In the genomic region with DNA sequence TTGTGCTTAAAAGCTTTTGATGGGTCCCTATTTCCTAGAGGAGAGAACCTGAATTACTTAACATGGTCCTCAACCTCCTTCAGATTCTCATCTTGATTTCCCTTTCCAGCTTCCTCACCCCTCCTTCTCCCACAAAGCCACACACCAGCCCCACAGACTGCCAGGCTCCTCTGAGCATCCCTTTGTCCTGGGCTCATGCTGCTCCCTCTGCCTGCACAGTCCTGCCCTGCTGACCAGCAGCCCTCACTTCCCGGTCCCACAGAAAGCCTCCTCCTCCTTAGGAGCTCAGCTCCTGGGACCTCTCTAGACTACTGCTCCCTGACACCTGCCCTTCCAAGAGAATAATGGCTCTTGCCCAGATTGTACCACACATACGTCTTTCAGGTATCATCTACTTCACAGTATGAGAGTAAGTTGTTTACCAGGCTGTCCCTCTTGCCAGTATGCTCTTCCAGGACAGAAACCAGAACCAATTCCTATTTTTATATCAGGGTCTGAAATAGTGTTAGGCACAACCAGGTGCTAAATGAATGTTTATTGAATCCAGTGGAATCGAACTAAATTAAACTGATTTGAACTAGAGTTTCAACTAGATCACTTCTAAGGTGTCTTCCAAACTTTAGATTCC, we compare ENCODE assay signal across 22 cellular contexts.
DNase-seq lines count a peak whose midpoint lies in the region; ATAC-seq and TF ChIP-seq lines count a peak whose summit lies in the region.
"Had no signal": no experiment of that assay in that cellular context is flagged by ENCODE, and none has a peak within 500 bp of the region (broad histone marks: within the 10 kb centered on the region; RNA-seq: fewer than 3 reads in every experiment).

No MANE protein-coding gene starts in this region.

- no peak overlapping the region for H3K4me2 ChIP-seq in neural cell (ENCODE audit: low read length)

- no peaks in the 10 kb centered on the region for H3K79me2 ChIP-seq in neural cell (replicated peaks; ENCODE audit: insufficient read depth, low read length)

- H3K27me3 ChIP-seq in esophagus muscularis mucosa (no peaks in the 10 kb centered on the region), neural cell (ENCODE audit: insufficient read depth, low read depth, low read length) (no peaks in the 10 kb centered on the region)
- H3K27me3 ChIP-seq: gastrocnemius medialis had no signal

- no peak for TF ChIP-seq POLR2A in esophagus muscularis mucosa (IDR thresholded peaks at IDR 0.05; ENCODE audit: low read depth)

- H3K36me3 ChIP-seq in esophagus muscularis mucosa: no peaks in the 10 kb centered on the region
- H3K36me3 ChIP-seq in neural cell (ENCODE audit: insufficient read depth, low read length): no peaks in the 10 kb centered on the region
- H3K36me3 ChIP-seq: gastrocnemius medialis had no signal

- no peaks in the 10 kb centered on the region for H3K9me2 ChIP-seq in neural cell (ENCODE audit: insufficient read depth, low read length)

- peaks cover 0 to 18% (median 14%) of the 10 kb centered on the region in 4 donors for H3K4me1 ChIP-seq in esophagus muscularis mucosa

- H3K9ac ChIP-seq in neural cell (ENCODE audit: low read length): no peak overlapping the region

- H3K9me3 ChIP-seq in esophagus muscularis mucosa (no peaks in the 10 kb centered on the region), neural cell (ENCODE audit: low read length) (no peaks in the 10 kb centered on the region)
- H3K9me3 ChIP-seq: gastrocnemius medialis had no signal

- DNase-seq in DMS53 (lab: John Stamatoyannopoulos, UW): peak; percentile 6
- no peak for DNase-seq in DMS53 treated with DMSO at 0.1 percent for 48 hours (lab: John Stamatoyannopoulos, UW; ENCODE audit: unreplicated experiment)
- DNase-seq in esophagus muscularis mucosa (ENCODE audit: extremely low spot score): peak; percentile 37
- DNase-seq in activated effector memory CD4-positive, alpha-beta T cell treated with anti-CD3 and anti-CD28 coated beads, Interleukin-2, amount 50 U/mL, for 16 hours: no peak
- no peak for DNase-seq in KG1 (lab: John Stamatoyannopoulos, UW)
- no peak for DNase-seq in NCI-H1694 (lab: John Stamatoyannopoulos, UW)
- DNase-seq: activated CD4-positive, alpha-beta T cell treated with anti-CD3 and anti-CD28 coated beads for 1 hour; activated CD8-positive, alpha-beta memory T cell treated with anti-CD3 and anti-CD28 coated beads for 24 hours; activated T-cell treated with anti-CD3 and anti-CD28 coated beads, Interleukin-2, amount 50 U/mL, for 24 hours; DMS79; effector memory CD4-positive, alpha-beta T cell; gastrocnemius medialis; kidney glomerular epithelial cell; naive B cell; NCI-H1930; NCI-H446; PC-3; SHP77 treated with DMSO at 0.1 percent for 48 hours had no signal

- 47% methylated on average over 3 of the region's 3 CpGs for WGBS in esophagus muscularis mucosa

- no peaks in the 10 kb centered on the region for H3F3A ChIP-seq in neural cell (ENCODE audit: insufficient read depth, low read length, poor library complexity, severe bottlenecking)

- intact Hi-C loops in esophagus muscularis mucosa (cut with DNase I): no loop called here

- no peak overlapping the region for H2AFZ ChIP-seq in neural cell (ENCODE audit: low read depth, low read length)

- no peak for TF ChIP-seq RAD21 in neural cell (conservative IDR thresholded peaks at IDR 0.05)

- no peak overlapping the region for H3K4me3 ChIP-seq in esophagus muscularis mucosa
- H3K4me3 ChIP-seq in neural cell (ENCODE audit: low read length): no peak overlapping the region
- H3K4me3 ChIP-seq: gastrocnemius medialis had no signal

- no peak for ATAC-seq in HG02610 (IDR thresholded peaks at IDR 0.05; ENCODE audit: unreplicated experiment)
- ATAC-seq: esophagus mucosa, gastrocnemius medialis, PC-3 had no signal

- TF ChIP-seq CTCF in esophagus muscularis mucosa (IDR thresholded peaks at IDR 0.05) (peak in 1 of 3 experiments; percentile 5), neural cell (IDR thresholded peaks at IDR 0.05; ENCODE audit: poor library complexity, severe bottlenecking) (no peak)

- H3K27ac ChIP-seq in esophagus muscularis mucosa (replicated peaks in 1 of 4): no peak overlapping the region
- peak overlapping the region; percentile 10 for H3K27ac ChIP-seq in neural cell (ENCODE audit: low read length)
- H3K27ac ChIP-seq: 22Rv1, gastrocnemius medialis had no signal

- H4K20me1 ChIP-seq in neural cell (ENCODE audit: insufficient read depth): no peaks in the 10 kb centered on the region

- TF ChIP-seq EP300 in esophagus muscularis mucosa (IDR thresholded peaks at IDR 0.05): no peak
- no peak for TF ChIP-seq EP300 in neural cell (conservative IDR thresholded peaks at IDR 0.05; ENCODE audit: poor library complexity, severe bottlenecking)

TF ChIP-seq in neural cell, 6 proteins besides CTCF, POLR2A, EP300 and RAD21:
- TF ChIP-seq TAF1 (IDR thresholded peaks at IDR 0.05; ENCODE audit: low read depth) (no peak), SMC3 (conservative IDR thresholded peaks at IDR 0.05; ENCODE audit: poor library complexity) (no peak), MXI1 (conservative IDR thresholded peaks at IDR 0.05; ENCODE audit: poor library complexity, severe bottlenecking) (no peak), POLR2AphosphoS5 (IDR thresholded peaks at IDR 0.05) (no peak), EZH2 (IDR thresholded peaks at IDR 0.05; ENCODE audit: borderline replicate concordance, insufficient read depth, low read length, poor library complexity, severe bottlenecking) (no peak)
- TF ChIP-seq, protein P1, sequence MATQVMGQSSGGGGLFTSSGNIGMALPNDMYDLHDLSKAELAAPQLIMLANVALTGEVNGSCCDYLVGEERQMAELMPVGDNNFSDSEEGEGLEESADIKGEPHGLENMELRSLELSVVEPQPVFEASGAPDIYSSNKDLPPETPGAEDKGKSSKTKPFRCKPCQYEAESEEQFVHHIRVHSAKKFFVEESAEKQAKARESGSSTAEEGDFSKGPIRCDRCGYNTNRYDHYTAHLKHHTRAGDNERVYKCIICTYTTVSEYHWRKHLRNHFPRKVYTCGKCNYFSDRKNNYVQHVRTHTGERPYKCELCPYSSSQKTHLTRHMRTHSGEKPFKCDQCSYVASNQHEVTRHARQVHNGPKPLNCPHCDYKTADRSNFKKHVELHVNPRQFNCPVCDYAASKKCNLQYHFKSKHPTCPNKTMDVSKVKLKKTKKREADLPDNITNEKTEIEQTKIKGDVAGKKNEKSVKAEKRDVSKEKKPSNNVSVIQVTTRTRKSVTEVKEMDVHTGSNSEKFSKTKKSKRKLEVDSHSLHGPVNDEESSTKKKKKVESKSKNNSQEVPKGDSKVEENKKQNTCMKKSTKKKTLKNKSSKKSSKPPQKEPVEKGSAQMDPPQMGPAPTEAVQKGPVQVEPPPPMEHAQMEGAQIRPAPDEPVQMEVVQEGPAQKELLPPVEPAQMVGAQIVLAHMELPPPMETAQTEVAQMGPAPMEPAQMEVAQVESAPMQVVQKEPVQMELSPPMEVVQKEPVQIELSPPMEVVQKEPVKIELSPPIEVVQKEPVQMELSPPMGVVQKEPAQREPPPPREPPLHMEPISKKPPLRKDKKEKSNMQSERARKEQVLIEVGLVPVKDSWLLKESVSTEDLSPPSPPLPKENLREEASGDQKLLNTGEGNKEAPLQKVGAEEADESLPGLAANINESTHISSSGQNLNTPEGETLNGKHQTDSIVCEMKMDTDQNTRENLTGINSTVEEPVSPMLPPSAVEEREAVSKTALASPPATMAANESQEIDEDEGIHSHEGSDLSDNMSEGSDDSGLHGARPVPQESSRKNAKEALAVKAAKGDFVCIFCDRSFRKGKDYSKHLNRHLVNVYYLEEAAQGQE (IDR thresholded peaks at IDR 0.05; ENCODE audit: borderline replicate concordance): no peak
TF ChIP-seq in neural cell: peak in this region for 0.

Comparison
In these comparisons a context has a peak if more than half of its experiments do, and no peak if none do; other contexts are left out.
1. DNase-seq: peak in DMS53 (single experiment) and esophagus muscularis mucosa (single experiment); none in DMS53 treated with DMSO at 0.1 percent for 48 hours (single experiment), activated effector memory CD4-positive, alpha-beta T cell treated with anti-CD3 and anti-CD28 coated beads, Interleukin-2, amount 50 U/mL, for 16 hours (single experiment), KG1 (single experiment) and NCI-H1694 (single experiment).